ENCODE assay signal across 1 cellular context in genomic region chr1:95116666-95117206, GRCh38.
TF ChIP-seq lines count a peak whose summit lies in the region.

No MANE protein-coding gene starts in this region.

TF ChIP-seq in neural cell, 6 proteins besides CTCF, POLR2A, EP300 and RAD21 (continued from another document):
- peak; percentile 26 for TF ChIP-seq POLR2AphosphoS5 (IDR thresholded peaks at IDR 0.05)
TF ChIP-seq in neural cell: peak in this region for 3.
